In the genomic region with DNA sequence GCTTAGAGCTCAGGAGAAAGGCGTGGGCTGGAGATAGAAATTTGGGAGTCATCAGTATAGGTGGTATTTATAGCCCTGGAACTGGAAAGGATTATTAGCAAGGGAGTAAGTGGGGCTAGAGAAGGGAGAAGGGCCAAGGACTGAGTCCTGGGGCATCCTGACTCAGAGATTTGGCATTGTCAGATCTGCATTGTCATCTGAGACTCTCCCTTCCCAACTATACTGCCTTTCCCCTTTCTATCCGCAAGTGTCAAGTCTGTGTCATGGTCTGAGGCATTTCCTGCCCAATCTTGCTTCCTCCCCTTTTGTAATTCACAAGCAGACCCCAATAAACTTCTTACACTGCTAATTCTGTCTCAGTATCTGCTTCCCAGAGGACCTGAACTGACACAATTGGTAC, we compare ENCODE assay signal across 23 cellular contexts. TPM values are rescaled to one million over a fixed set of nuclear protein-coding genes. Genes with fewer than 3 reads are reported as not detected.
DNase-seq lines count a peak whose midpoint lies in the region; ATAC-seq, FAIRE-seq and TF ChIP-seq lines count a peak whose summit lies in the region.
"Had no signal": no experiment of that assay in that cellular context is flagged by ENCODE, and none has a peak within 500 bp of the region (broad histone marks: within the 10 kb centered on the region; RNA-seq: fewer than 3 reads in every experiment).

No MANE protein-coding gene starts in this region.

- H3K4me1 ChIP-seq in A549 (peaks cover 4% of the 10 kb centered on the region; the same call in 1 of the 3 replicates), SK-N-SH (ENCODE audit: control insufficient read depth in 1 of 2, insufficient read depth in 2 of 2, low read depth in 1 of 2, low read length in 1 of 2) (no peaks in the 10 kb centered on the region)
- no peaks in the 10 kb centered on the region for H3K4me1 ChIP-seq in CD4-positive, alpha-beta memory T cell (ENCODE audit: insufficient read depth, low read length)
- H3K4me1 ChIP-seq: upper lobe of left lung had no signal

- 44% methylated on average over 2 of the region's 2 CpGs for WGBS in A549 (ENCODE audit: missing lambda C conversion rate)
- 25% methylated on average over 2 of the region's 2 CpGs for WGBS in SK-N-SH (ENCODE audit: low lambda C conversion rate)

- TF ChIP-seq CTCF in A549 (IDR thresholded peaks at IDR 0.05) (no peak), HFF-Myc (IDR thresholded peaks at IDR 0.05; ENCODE audit: low read depth, low read length, missing control alignments) (no peak), SK-N-SH (IDR thresholded peaks at IDR 0.05) (no peak), fibroblast of pulmonary artery (IDR thresholded peaks at IDR 0.05; ENCODE audit: low read length, missing control alignments) (no peak)

- H3K27ac ChIP-seq in A549 (no peak overlapping the region), SK-N-SH (ENCODE audit: low read depth in 2 of 2, low read length in 1 of 2) (peak overlapping the region in 1 of 2 experiments; percentile 33; a peak in 1 of 4 replicates)
- no peak overlapping the region for H3K27ac ChIP-seq in CD4-positive, alpha-beta memory T cell (ENCODE audit: low read depth, low read length)
- H3K27ac ChIP-seq: upper lobe of left lung had no signal

- H3K36me3 ChIP-seq in SK-N-SH (replicated peaks in 1 of 2; ENCODE audit: control insufficient read depth in 1 of 2, insufficient read depth in 2 of 2, low read length in 1 of 2), result no peaks in the 10 kb centered on the region
- H3K36me3 ChIP-seq in CD4-positive, alpha-beta memory T cell (ENCODE audit: insufficient read depth, low read length), result no peaks in the 10 kb centered on the region
- H3K36me3 ChIP-seq: upper lobe of left lung had no signal

- no peak for TF ChIP-seq POLR2A in A549 (IDR thresholded peaks at IDR 0.05; ENCODE audit: low read length)

- H3K79me2 ChIP-seq in SK-N-SH (ENCODE audit: insufficient read depth), result no peaks in the 10 kb centered on the region

- H3K4me2 ChIP-seq in A549, result peak overlapping the region; percentile 19; the same call in 1 of the 3 replicates
- H3K4me2 ChIP-seq in SK-N-SH, result no peak overlapping the region

- no peaks in the 10 kb centered on the region for H3F3A ChIP-seq in SK-N-SH (replicated peaks; ENCODE audit: insufficient read depth)

- peak; percentile 18 for FAIRE-seq in A549 (lab: Jason Lieb, UNC)
- FAIRE-seq: A204.1, frontal cortex, TTC549 had no signal

- peak in 1 of 2 experiments; percentile 33 for DNase-seq in A549 (ENCODE audit: low read depth in 1 of 2, low spot score in 1 of 2)
- peak; percentile 17 for DNase-seq in HFF-Myc (ENCODE audit: extremely low read depth, low read depth)
- no peak for DNase-seq in SK-N-SH
- DNase-seq in fibroblast of pulmonary artery (ENCODE audit: low read depth), result peak; percentile 16
- DNase-seq in activated effector memory CD4-positive, alpha-beta T cell treated with Interleukin-2 at 50 U/mL for 16 hours, result no peak
- DNase-seq in CD4-positive, alpha-beta memory T cell, result no peak
- no peak for DNase-seq in epidermal melanocyte (ENCODE audit: insufficient read length, low spot score)
- DNase-seq: activated CD4-positive, alpha-beta T cell treated with anti-CD3 and anti-CD28 coated beads, Interleukin-2, amount 10 ng/mL, durations not matched to agents 7 days and 5 days; activated T-cell treated with anti-CD3 and anti-CD28 coated beads for 4 hours; CD8-positive, alpha-beta T cell; DND-41; naive thymus-derived CD8-positive, alpha-beta T cell; NCI-H1930; NCI-H524 treated with DMSO at 0.1 percent for 48 hours; stimulated activated naive CD4-positive, alpha-beta T cell; upper lobe of left lung had no signal

- ATAC-seq in A549, result peak in 1 of 2 experiments; percentile 44; a peak in 2 of 6 replicates
- ATAC-seq in HG02885 (IDR thresholded peaks at IDR 0.05; ENCODE audit: poor library complexity, unreplicated experiment), result no peak
- ATAC-seq: activated naive CD4-positive, alpha-beta T cell treated with anti-CD3 and anti-CD28 coated beads, Interleukin-2, amount 50 U/mL, for 72 hours; CD8-positive, alpha-beta T cell; naive thymus-derived CD8-positive, alpha-beta T cell had no signal

- no peak overlapping the region for H3K27ac Mint-ChIP-seq in CD4-positive, alpha-beta memory T cell
- H3K27ac Mint-ChIP-seq: activated CD4-positive, alpha-beta T cell treated with anti-CD3 and anti-CD28 coated beads, Interleukin-2, amount 10 ng/mL, durations not matched to agents 7 days and 5 days; activated naive CD4-positive, alpha-beta T cell treated with anti-CD3 and anti-CD28 coated beads, Interleukin-2, amount 50 U/mL, for 72 hours; CD8-positive, alpha-beta T cell; naive thymus-derived CD8-positive, alpha-beta T cell; progenitor cell of endocrine pancreas had no signal

- no peaks in the 10 kb centered on the region for H4K20me1 ChIP-seq in SK-N-SH (ENCODE audit: insufficient read depth)

- peaks cover 1 to 11% of the 10 kb centered on the region in 2 donors for H3K27me3 Mint-ChIP-seq in CD4-positive, alpha-beta memory T cell
- H3K27me3 Mint-ChIP-seq: progenitor cell of endocrine pancreas had no signal

- H3K4me1 Mint-ChIP-seq in CD4-positive, alpha-beta memory T cell, result no peaks in the 10 kb centered on the region
- H3K4me1 Mint-ChIP-seq: activated CD4-positive, alpha-beta T cell treated with anti-CD3 and anti-CD28 coated beads, Interleukin-2, amount 10 ng/mL, durations not matched to agents 7 days and 5 days; naive thymus-derived CD8-positive, alpha-beta T cell had no signal

- H3K9ac ChIP-seq in SK-N-SH, result no peak overlapping the region

- H3K9me2 ChIP-seq in SK-N-SH, result no peaks in the 10 kb centered on the region

- peak overlapping the region; percentile 44; the same call in 1 of the 2 replicates for H2AFZ ChIP-seq in SK-N-SH (ENCODE audit: low read depth)

- H3K4me3 Mint-ChIP-seq in CD4-positive, alpha-beta memory T cell, result no peak overlapping the region
- H3K4me3 Mint-ChIP-seq: activated CD4-positive, alpha-beta T cell treated with anti-CD3 and anti-CD28 coated beads, Interleukin-2, amount 10 ng/mL, durations not matched to agents 7 days and 5 days; CD8-positive, alpha-beta T cell; naive thymus-derived CD8-positive, alpha-beta T cell had no signal

- CTCF ChIA-PET in A549 (lab: Yijun Ruan, JAX) (no interaction called here), SK-N-SH (lab: Yijun Ruan, JAX) (no interaction called here)
- CTCF ChIA-PET in CD4-positive, alpha-beta memory T cell (lab: Charles Lee; ENCODE audit: partially characterized antibody), result no interaction called here

- no peak for TF ChIP-seq EP300 in A549 (IDR thresholded peaks at IDR 0.05)
- no peak for TF ChIP-seq EP300 in SK-N-SH (IDR thresholded peaks at IDR 0.05; ENCODE audit: borderline replicate concordance in 1 of 2, low read depth in 1 of 2, low read length in 1 of 2)

- no peaks in the 10 kb centered on the region for H3K9me3 ChIP-seq in A549
- H3K9me3 ChIP-seq in SK-N-SH, result no peaks in the 10 kb centered on the region
- H3K9me3 ChIP-seq in CD4-positive, alpha-beta memory T cell (ENCODE audit: control insufficient read depth in 1 of 2, low read length in 2 of 2), result no peaks in the 10 kb centered on the region
- H3K9me3 ChIP-seq: upper lobe of left lung had no signal

- no peaks in the 10 kb centered on the region for H3K9me3 Mint-ChIP-seq in CD4-positive, alpha-beta memory T cell
- H3K9me3 Mint-ChIP-seq: activated CD4-positive, alpha-beta T cell treated with anti-CD3 and anti-CD28 coated beads, Interleukin-2, amount 10 ng/mL, durations not matched to agents 7 days and 5 days; activated naive CD4-positive, alpha-beta T cell treated with anti-CD3 and anti-CD28 coated beads, Interleukin-2, amount 50 U/mL, for 72 hours; CD8-positive, alpha-beta T cell; naive thymus-derived CD8-positive, alpha-beta T cell had no signal

- intact Hi-C loops in CD4-positive, alpha-beta memory T cell (cut with micrococcal nuclease), result no loop called here

- POLR2A ChIA-PET in A549 (lab: Yijun Ruan, JAX), result no interaction called here
- POLR2A ChIA-PET in SK-N-SH (lab: Yijun Ruan, JAX), result no interaction called here
- POLR2A ChIA-PET in CD4-positive, alpha-beta memory T cell (lab: Charles Lee; ENCODE audit: partially characterized antibody), result no interaction called here

- H3K36me3 Mint-ChIP-seq in CD4-positive, alpha-beta memory T cell, result no peaks in the 10 kb centered on the region
- H3K36me3 Mint-ChIP-seq: activated naive CD4-positive, alpha-beta T cell treated with anti-CD3 and anti-CD28 coated beads, Interleukin-2, amount 50 U/mL, for 72 hours; CD8-positive, alpha-beta T cell; naive thymus-derived CD8-positive, alpha-beta T cell had no signal

- no peaks in the 10 kb centered on the region; the same call in 1 of the 2 replicates for H3K27me3 ChIP-seq in SK-N-SH (ENCODE audit: insufficient read depth)
- no peaks in the 10 kb centered on the region for H3K27me3 ChIP-seq in CD4-positive, alpha-beta memory T cell (ENCODE audit: insufficient read depth, low read length)
- H3K27me3 ChIP-seq: upper lobe of left lung had no signal

- no peak overlapping the region for H3K4me3 ChIP-seq in A549
- H3K4me3 ChIP-seq in HFF-Myc (replicated peaks; ENCODE audit: low read depth, low read length), result no peak overlapping the region
- no peak overlapping the region for H3K4me3 ChIP-seq in SK-N-SH (ENCODE audit: low read depth in 2 of 2, low read length in 1 of 2)
- no peak overlapping the region for H3K4me3 ChIP-seq in fibroblast of pulmonary artery (replicated peaks; ENCODE audit: low read depth, low read length)
- H3K4me3 ChIP-seq in CD4-positive, alpha-beta memory T cell (ENCODE audit: low read length in 2 of 2), result no peak overlapping the region
- H3K4me3 ChIP-seq: lung, upper lobe of left lung had no signal

- no peak for TF ChIP-seq RAD21 in A549 (conservative IDR thresholded peaks at IDR 0.05 in 1 of 2, IDR thresholded peaks at IDR 0.05 in 1 of 2)
- TF ChIP-seq RAD21 in SK-N-SH (IDR thresholded peaks at IDR 0.05; ENCODE audit: low read length), result no peak

TF ChIP-seq in A549, 52 proteins besides CTCF, POLR2A, EP300 and RAD21:
- TF ChIP-seq CHD2 (IDR thresholded peaks at IDR 0.05; ENCODE audit: low read length, partially characterized antibody) (no peak), MAFK (IDR thresholded peaks at IDR 0.05; ENCODE audit: partially characterized antibody) (peak; percentile 25)

TF ChIP-seq in SK-N-SH, 30 proteins besides CTCF, POLR2A, EP300 and RAD21:
- TF ChIP-seq FOSL2 (IDR thresholded peaks at IDR 0.05; ENCODE audit: borderline replicate concordance, low read depth), result peak; percentile 28; the same call in 1 of the 2 replicates
- TF ChIP-seq POLR2AphosphoS5 (IDR thresholded peaks at IDR 0.05; ENCODE audit: low read depth, low read length), result no peak

RNA-seq across cellular contexts. Expression of a gene that starts 24.4 kb away (rescaled TPM):
- polyA plus RNA-seq in A549 (2011; rRNA removed) (31.2 and 41.9 TPM in 2 replicates), A549 (2017; fragmentation: RNase III; extraction: RNeasy Plus Mini Kit Qiagen cat#74134 plus additional on column Dnase treatment) (25.0 to 27.4 TPM (median 26.5 TPM) in 3 replicates), SK-N-SH (2012; rRNA removed) (7.5 and 13.2 TPM in 2 replicates)
- 28.2 and 39.1 TPM in 2 replicates for polyA plus RNA-seq in A549 (2012; cell fraction: cytosol; rRNA removed)
- polyA plus RNA-seq in A549 (2012; cell fraction: nucleus; rRNA removed), result 11.1 and 16.4 TPM in 2 replicates
- polyA minus RNA-seq in A549 (2011; rRNA and poly(A)+ RNA removed), result 13.4 and 16.7 TPM in 2 replicates
- 17.8 TPM in 2 replicates for polyA plus RNA-seq in SK-N-SH (2012; cell fraction: cytosol; rRNA removed)
- 6.0 and 8.5 TPM in 2 replicates for polyA plus RNA-seq in SK-N-SH (2012; cell fraction: nucleus; rRNA removed)
- total RNA-seq in CD4-positive, alpha-beta memory T cell, result 1 to 10 TPM; 4.1 to 4.2 TPM
- 1 to 10 TPM; 6.9 to 7.0 TPM for polyA plus RNA-seq in CD4-positive, alpha-beta memory T cell

Comparison
In these comparisons a context has a peak if more than half of its experiments do, and no peak if none do; other contexts are left out.
1. DNase-seq: peak in HFF-Myc (single experiment) and fibroblast of pulmonary artery (single experiment); none in SK-N-SH (single experiment), activated effector memory CD4-positive, alpha-beta T cell treated with Interleukin-2 at 50 U/mL for 16 hours (single experiment), CD4-positive, alpha-beta memory T cell (0 of 5) and epidermal melanocyte (single experiment).